19 cellular contexts compared by ENCODE assay signal in the genomic region with DNA sequence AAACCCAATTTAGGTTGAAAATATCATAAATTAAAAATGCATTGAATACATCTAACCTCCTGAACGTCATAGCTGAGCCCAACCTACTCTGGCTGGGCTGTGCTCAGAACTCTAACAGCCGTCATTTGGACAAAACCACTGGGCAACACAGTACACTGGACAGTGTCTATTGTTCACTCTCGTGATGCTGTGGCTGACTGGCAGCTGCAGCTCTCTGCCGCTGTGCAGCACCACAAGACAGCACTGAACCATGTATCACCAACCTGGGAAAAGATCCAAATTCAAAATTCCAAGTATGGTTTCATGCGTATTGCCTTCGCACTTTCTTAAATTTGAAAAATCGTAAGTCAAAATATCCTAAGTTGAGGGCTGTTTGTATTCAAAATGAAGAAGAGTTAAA.
"Had no signal": no experiment of that assay in that cellular context is flagged by ENCODE, and none has a peak within 500 bp of the region (broad histone marks: within the 10 kb centered on the region; RNA-seq: fewer than 3 reads in every experiment).

No MANE protein-coding gene starts in this region.

- H3K36me3 ChIP-seq: breast epithelium, esophagus muscularis mucosa, prostate gland, right atrium auricular region, spleen, transverse colon had no signal

- H3K4me1 ChIP-seq: breast epithelium, esophagus muscularis mucosa, prostate gland, right atrium auricular region, spleen, transverse colon had no signal

- H3K27me3 ChIP-seq: breast epithelium, esophagus muscularis mucosa, right atrium auricular region, spleen, transverse colon had no signal

- DNase-seq: activated CD8-positive, alpha-beta memory T cell treated with anti-CD3 and anti-CD28 coated beads for 24 hours; activated CD8-positive, alpha-beta memory T cell treated with anti-CD3 and anti-CD28 coated beads, Interleukin-2, amount 50 U/mL, for 4 hours; activated naive CD4-positive, alpha-beta T cell; activated naive CD8-positive, alpha-beta T cell treated with anti-CD3 and anti-CD28 coated beads for 36 hours; activated T-cell treated with anti-CD3 and anti-CD28 coated beads, Interleukin-2, amount 50 U/mL, for 4 hours; effector memory CD8-positive, alpha-beta T cell; islet precursor cell; left colon; mesenchymal stem cell; naive B cell; spleen; stimulated activated CD4-positive, alpha-beta T cell treated with anti-CD3 and anti-CD28 coated beads, Interleukin-4, amount 100 ng/mL, for 4 hours; stimulated activated naive CD8-positive, alpha-beta T cell treated with anti-CD3 and anti-CD28 coated beads, Interleukin-15, Interleukin-2, amounts not matched to agents 100 U/mL and 50 U/mL, for 24 hours; T-cell; transverse colon had no signal

- H3K9me3 ChIP-seq: breast epithelium, esophagus muscularis mucosa, prostate gland, right atrium auricular region, transverse colon had no signal

- H3K27ac ChIP-seq: breast epithelium, esophagus muscularis mucosa, prostate gland, right atrium auricular region, spleen, transverse colon had no signal

- H3K4me3 ChIP-seq: breast epithelium, esophagus muscularis mucosa, prostate gland, right atrium auricular region, spleen, transverse colon had no signal
